1 cellular context compared by ENCODE assay signal in genomic region chr6:5290500-5290899, GRCh38.
TF ChIP-seq lines count a peak whose summit lies in the region.

No MANE protein-coding gene starts in this region.

TF ChIP-seq in HepG2, 621 proteins besides CTCF, POLR2A, EP300 and RAD21:
- TF ChIP-seq ZNF572 (CRISPR knock-in tag; IDR thresholded peaks at IDR 0.05) (0 out of 2 replicates have a peak, but pooled peaks have one; percentile 40), TFDP2 (CRISPR knock-in tag; IDR thresholded peaks at IDR 0.05) (no peak), MED13 (CRISPR knock-in tag; IDR thresholded peaks at IDR 0.05) (no peak)
